Comparison of ENCODE assay signal across 7 cellular contexts in the genomic region with DNA sequence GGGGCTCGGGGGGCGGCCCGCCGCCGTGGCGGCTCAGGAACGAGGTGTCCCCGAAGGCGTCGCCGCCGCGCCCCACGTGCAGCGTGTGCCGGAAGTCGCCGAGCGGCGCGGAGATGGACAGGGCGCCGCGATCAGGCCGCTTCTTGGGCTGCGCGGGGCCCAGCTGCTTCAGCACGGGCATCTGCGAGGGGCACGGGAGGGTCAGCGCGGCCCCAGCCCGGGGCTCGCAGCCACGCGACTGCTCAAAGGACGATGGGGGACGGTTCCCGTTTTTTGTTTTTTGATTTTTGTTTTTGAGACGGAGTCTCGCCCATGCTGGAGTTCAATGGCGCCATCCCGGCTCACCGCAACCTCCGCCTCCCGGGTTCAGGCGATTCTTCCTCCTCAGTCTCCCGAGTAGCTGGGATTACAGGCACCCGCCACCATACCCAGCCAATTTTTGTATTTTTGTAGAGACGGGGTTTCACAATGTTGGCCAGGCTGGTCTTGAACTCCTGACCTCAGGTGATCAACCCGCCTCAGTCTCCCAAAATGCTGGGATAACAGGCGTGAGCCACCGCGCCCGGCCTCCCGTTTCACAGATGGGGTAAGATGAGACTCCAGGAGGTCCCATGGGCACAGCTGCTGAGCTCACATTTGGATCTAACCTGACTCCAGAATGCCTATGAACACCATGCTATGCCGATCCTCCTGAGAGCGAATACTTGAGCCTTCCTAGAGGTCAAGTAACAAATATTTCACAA. TPM values are rescaled to one million over a fixed set of nuclear protein-coding genes. Genes with fewer than 3 reads are reported as not detected.
DNase-seq lines count a peak whose midpoint lies in the region.
"Had no signal": no experiment of that assay in that cellular context is flagged by ENCODE, and none has a peak within 500 bp of the region (broad histone marks: within the 10 kb centered on the region; RNA-seq: fewer than 3 reads in every experiment).

No MANE protein-coding gene starts in this region.

- peaks cover 0 to 15% of the 10 kb centered on the region in 2 donors for H3K4me1 ChIP-seq in esophagus (ENCODE audit: control insufficient read depth in 2 of 2, insufficient read depth in 2 of 2, low read length in 1 of 2)
- H3K4me1 ChIP-seq in thymus (ENCODE audit: control insufficient read depth, insufficient read depth, low read length): no peaks in the 10 kb centered on the region

- H3K36me3 ChIP-seq in esophagus (ENCODE audit: control insufficient read depth in 2 of 2, insufficient read depth in 2 of 2, low read length in 1 of 2): peaks cover 0 to 13% of the 10 kb centered on the region in 2 donors
- H3K36me3 ChIP-seq in thymus (ENCODE audit: control insufficient read depth, insufficient read depth): peaks cover 18% of the 10 kb centered on the region

- H3K27me3 ChIP-seq in esophagus (ENCODE audit: control insufficient read depth in 1 of 2, insufficient read depth in 2 of 2, low read length in 2 of 2) (no peaks in the 10 kb centered on the region), thymus (ENCODE audit: control insufficient read depth, insufficient read depth) (peaks cover 21% of the 10 kb centered on the region)

- H3K9me3 ChIP-seq in esophagus (ENCODE audit: control insufficient read depth in 2 of 2, insufficient read depth in 1 of 2, low read depth in 1 of 2, low read length in 1 of 2): no peaks in the 10 kb centered on the region
- peaks cover 2% of the 10 kb centered on the region for H3K9me3 ChIP-seq in thymus (ENCODE audit: control insufficient read depth)

- H3K4me3 ChIP-seq in esophagus (ENCODE audit: low read depth in 1 of 2, low read length in 2 of 2): peak overlapping the region; percentile 44 to 58
- peak overlapping the region; percentile 59 for H3K4me3 ChIP-seq in thymus (ENCODE audit: low read length)

- DNase-seq in activated effector memory CD4-positive, alpha-beta T cell treated with anti-CD3 and anti-CD28 coated beads, Interleukin-2, amount 50 U/mL, for 16 hours: peak; percentile 62
- DNase-seq in activated effector memory CD4-positive, alpha-beta T cell treated with Interleukin-2 at 50 U/mL for 16 hours: no peak
- DNase-seq in amygdala (lab: John Stamatoyannopoulos, UW): no peak
- DNase-seq in NCI-H1092 (lab: John Stamatoyannopoulos, UW): no peak
- DNase-seq: SIG-M5 had no signal

- 72 to 78% methylated on average over 57 to 58 of the region's 58 CpGs for WGBS in esophagus, 2 donors
- 69% methylated on average over 58 of the region's 58 CpGs for WGBS in thymus

- H3K27ac ChIP-seq in esophagus (ENCODE audit: low read depth in 2 of 2, low read length in 1 of 2): peak overlapping the region in 1 of 2 donors; percentile 99
- H3K27ac ChIP-seq in thymus (ENCODE audit: low read depth): peak overlapping the region; percentile 58

RNA-seq across cellular contexts. Expression of a gene that starts 2.0 kb away (rescaled TPM):
- polyA plus RNA-seq in esophagus: 1 to 10 TPM; 4.4 to 5.8 TPM
- polyA plus RNA-seq in thymus: 2.2 TPM

RNA-seq across cellular contexts. Expression of a gene that starts 7.6 kb away (rescaled TPM):
- polyA plus RNA-seq in esophagus (10 to 100 TPM in 1 of 2 donors, 1 to 10 TPM in 1; 7.0 to 13.1 TPM), thymus (5.2 TPM)

RNA-seq across cellular contexts. Expression of a gene that starts 16.5 kb away (rescaled TPM):
- polyA plus RNA-seq in esophagus (100 to 1,000 TPM in 1 of 2 donors, 10 to 100 TPM in 1; 55.3 to 137 TPM), thymus (151 TPM)

RNA-seq across cellular contexts. Expression of a gene that starts 37.1 kb away (rescaled TPM):
- polyA plus RNA-seq in esophagus (under 1 TPM in 1 of 2 donors, not detected in 1; 0.08 TPM), thymus (18.5 TPM)

RNA-seq across cellular contexts. Expression of a gene that starts 50.3 kb away (rescaled TPM):
- 1 to 10 TPM in 1 of 2 donors, under 1 TPM in 1; 0.82 to 3.7 TPM for polyA plus RNA-seq in esophagus
- polyA plus RNA-seq in thymus: 0.43 TPM
